ENCODE assay signal across 8 cellular contexts in the genomic region with DNA sequence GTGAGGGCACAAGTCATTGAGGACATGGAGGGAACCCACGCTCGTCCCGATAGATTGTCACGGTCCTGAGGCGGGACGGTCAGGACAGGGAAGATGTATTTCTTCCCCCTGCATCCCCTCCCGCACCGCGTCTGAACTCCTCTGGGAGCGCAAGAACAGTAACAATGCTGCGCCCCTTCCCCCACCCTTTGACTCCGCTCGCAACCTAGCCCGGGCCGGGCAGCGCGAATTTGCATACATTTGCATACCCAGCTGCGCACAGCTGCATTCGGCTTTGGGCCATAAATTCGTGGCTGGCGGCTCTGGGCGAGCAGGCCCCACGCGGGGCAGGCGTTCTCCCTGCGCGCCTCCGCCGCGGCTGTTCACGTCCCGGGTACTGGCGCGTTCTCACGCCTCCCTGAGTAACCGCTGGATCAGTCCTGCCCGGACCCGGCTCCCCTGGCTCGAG. TPM values are rescaled to one million over a fixed set of nuclear protein-coding genes. Genes with fewer than 3 reads are reported as not detected.
DNase-seq lines count a peak whose midpoint lies in the region; ATAC-seq lines count a peak whose summit lies in the region.

No MANE protein-coding gene starts in this region.

- CTCF ChIA-PET in activated naive CD4-positive, alpha-beta T cell treated with anti-CD3 and anti-CD28 coated beads, Interleukin-2, amount 10 ng/mL, durations not matched to agents 7 days and 5 days (lab: Charles Lee), result interaction anchor here (1.0 to 1.2 kb wide), 2 partner anchors 142 to 212 kb away, joined by 3 to 5 read pairs; no protein-coding TSS in a partner anchor

- peaks cover 56% of the 10 kb centered on the region for H3K4me1 Mint-ChIP-seq in activated naive CD4-positive, alpha-beta T cell treated with anti-CD3 and anti-CD28 coated beads, Interleukin-2, amount 10 ng/mL, durations not matched to agents 7 days and 5 days
- peaks cover 27% of the 10 kb centered on the region for H3K4me1 Mint-ChIP-seq in activated T-cell treated with anti-CD3 and anti-CD28 coated beads, Interleukin-2, amount 50 U/mL, for 72 hours (ENCODE audit: low read depth)
- H3K4me1 Mint-ChIP-seq in stimulated activated naive CD8-positive, alpha-beta T cell treated with anti-CD3 and anti-CD28 coated beads, Interleukin-15, amount 100 ng/mL, for 72 hours, result peaks cover 27% of the 10 kb centered on the region

- peak overlapping the region; percentile 10 for H3K4me3 Mint-ChIP-seq in activated naive CD4-positive, alpha-beta T cell treated with anti-CD3 and anti-CD28 coated beads, Interleukin-2, amount 10 ng/mL, durations not matched to agents 7 days and 5 days
- H3K4me3 Mint-ChIP-seq in activated T-cell treated with anti-CD3 and anti-CD28 coated beads, Interleukin-2, amount 50 U/mL, for 72 hours, result peak overlapping the region; percentile 12 to 84
- peak overlapping the region; percentile 84 to 85 for H3K4me3 Mint-ChIP-seq in stimulated activated naive CD8-positive, alpha-beta T cell treated with anti-CD3 and anti-CD28 coated beads, Interleukin-15, amount 100 ng/mL, for 72 hours

- H3K27me3 Mint-ChIP-seq in activated naive CD4-positive, alpha-beta T cell treated with anti-CD3 and anti-CD28 coated beads, Interleukin-2, amount 10 ng/mL, durations not matched to agents 7 days and 5 days, result peaks cover 35% of the 10 kb centered on the region
- H3K27me3 Mint-ChIP-seq in activated T-cell treated with anti-CD3 and anti-CD28 coated beads, Interleukin-2, amount 50 U/mL, for 72 hours (ENCODE audit: low read depth), result peaks cover 38% of the 10 kb centered on the region
- peaks cover 32% of the 10 kb centered on the region for H3K27me3 Mint-ChIP-seq in stimulated activated naive CD8-positive, alpha-beta T cell treated with anti-CD3 and anti-CD28 coated beads, Interleukin-15, amount 100 ng/mL, for 72 hours

- H3K36me3 Mint-ChIP-seq in activated naive CD4-positive, alpha-beta T cell treated with anti-CD3 and anti-CD28 coated beads, Interleukin-2, amount 10 ng/mL, durations not matched to agents 7 days and 5 days, result no peaks in the 10 kb centered on the region
- H3K36me3 Mint-ChIP-seq in activated T-cell treated with anti-CD3 and anti-CD28 coated beads, Interleukin-2, amount 50 U/mL, for 72 hours (ENCODE audit: insufficient read depth in 2 of 2), result no peaks in the 10 kb centered on the region

- no peak overlapping the region for H3K27ac Mint-ChIP-seq in activated naive CD4-positive, alpha-beta T cell treated with anti-CD3 and anti-CD28 coated beads, Interleukin-2, amount 10 ng/mL, durations not matched to agents 7 days and 5 days
- no peak overlapping the region for H3K27ac Mint-ChIP-seq in activated T-cell treated with anti-CD3 and anti-CD28 coated beads, Interleukin-2, amount 50 U/mL, for 72 hours
- H3K27ac Mint-ChIP-seq in stimulated activated naive CD8-positive, alpha-beta T cell treated with anti-CD3 and anti-CD28 coated beads, Interleukin-15, amount 100 ng/mL, for 72 hours, result no peak overlapping the region

- H3K27ac ChIP-seq in iPS DF 6.9 (ENCODE audit: low read length), result no peak overlapping the region

- no peaks in the 10 kb centered on the region for H3K9me3 ChIP-seq in iPS DF 6.9 (ENCODE audit: control insufficient read depth, insufficient read depth, low read length)

- H3K4me1 ChIP-seq in iPS DF 6.9 (ENCODE audit: control insufficient read depth, insufficient read depth, low read length), result peaks cover 3% of the 10 kb centered on the region; the same call in 1 of the 2 replicates

- no peak for ATAC-seq in activated T-cell treated with anti-CD3 and anti-CD28 coated beads, Interleukin-2, amount 50 U/mL, for 72 hours (replicated peaks in 1 of 2)
- no peak for ATAC-seq in stimulated activated naive CD8-positive, alpha-beta T cell treated with anti-CD3 and anti-CD28 coated beads, Interleukin-15, amount 100 ng/mL, for 72 hours

- H3K36me3 ChIP-seq in iPS DF 6.9 (ENCODE audit: control insufficient read depth, insufficient read depth, low read length), result no peaks in the 10 kb centered on the region

- peaks cover 2% of the 10 kb centered on the region; the same call in 1 of the 2 replicates for H3K27me3 ChIP-seq in iPS DF 6.9 (ENCODE audit: control insufficient read depth, insufficient read depth, low read length)

- H3K9me3 Mint-ChIP-seq in activated naive CD4-positive, alpha-beta T cell treated with anti-CD3 and anti-CD28 coated beads, Interleukin-2, amount 10 ng/mL, durations not matched to agents 7 days and 5 days, result no peaks in the 10 kb centered on the region
- H3K9me3 Mint-ChIP-seq in activated T-cell treated with anti-CD3 and anti-CD28 coated beads, Interleukin-2, amount 50 U/mL, for 72 hours, result no peaks in the 10 kb centered on the region
- no peaks in the 10 kb centered on the region for H3K9me3 Mint-ChIP-seq in stimulated activated naive CD8-positive, alpha-beta T cell treated with anti-CD3 and anti-CD28 coated beads, Interleukin-15, amount 100 ng/mL, for 72 hours

- peak; percentile 33 for DNase-seq in activated naive CD4-positive, alpha-beta T cell treated with anti-CD3 and anti-CD28 coated beads, Interleukin-2, amount 10 ng/mL, durations not matched to agents 7 days and 5 days
- DNase-seq in activated naive CD4-positive, alpha-beta T cell (lab: John Stamatoyannopoulos, UW), result no peak
- DNase-seq in activated T-cell treated with anti-CD3 and anti-CD28 coated beads, Interleukin-2, amount 50 U/mL, for 72 hours, result no peak
- DNase-seq in iPS DF 6.9 (ENCODE audit: low read depth, low spot score) (no peak), NK-92 (lab: John Stamatoyannopoulos, UW; ENCODE audit: unreplicated experiment) (no peak), T-helper 9 cell (no peak)
- no peak for DNase-seq in stimulated activated naive CD8-positive, alpha-beta T cell treated with anti-CD3 and anti-CD28 coated beads, Interleukin-15, amount 100 ng/mL, for 72 hours
- DNase-seq in activated CD4-positive, CD25-positive, alpha-beta regulatory T cell (lab: John Stamatoyannopoulos, UW), result no peak

- WGBS in iPS DF 6.9 (ENCODE audit: insufficient coverage, insufficient read length), result no CpG with 5 or more reads among the region's 39 CpGs

- peak overlapping the region; percentile 21; the same call in 1 of the 2 replicates for H3K4me3 ChIP-seq in iPS DF 6.9 (ENCODE audit: low read length)

RNA-seq across cellular contexts. Expression of a gene that starts 29.0 kb away (rescaled TPM):
- 10 to 100 TPM; 21.4 to 24.9 TPM for total RNA-seq in activated T-cell treated with anti-CD3 and anti-CD28 coated beads, Interleukin-2, amount 50 U/mL, for 72 hours

Comparison
In these comparisons a context has a peak if more than half of its experiments do, and no peak if none do; other contexts are left out.
1. H3K4me3 Mint-ChIP-seq: peak in every context shown above with its lines; median percentile 84 in stimulated activated naive CD8-positive, alpha-beta T cell treated with anti-CD3 and anti-CD28 coated beads, Interleukin-15, amount 100 ng/mL, for 72 hours; 48 in activated T-cell treated with anti-CD3 and anti-CD28 coated beads, Interleukin-2, amount 50 U/mL, for 72 hours; 10 in activated naive CD4-positive, alpha-beta T cell treated with anti-CD3 and anti-CD28 coated beads, Interleukin-2, amount 10 ng/mL, durations not matched to agents 7 days and 5 days.